Comparison of ENCODE assay signal across 20 cellular contexts in genomic region chr3:195015021-195015420, GRCh38.
DNase-seq lines count a peak whose midpoint lies in the region; ATAC-seq and TF ChIP-seq lines count a peak whose summit lies in the region.
"Had no signal": no experiment of that assay in that cellular context is flagged by ENCODE, and none has a peak within 500 bp of the region (broad histone marks: within the 10 kb centered on the region; RNA-seq: fewer than 3 reads in every experiment).

No MANE protein-coding gene starts in this region.

- no peak overlapping the region for H3K4me3 ChIP-seq in dorsolateral prefrontal cortex
- H3K4me3 ChIP-seq: gastrocnemius medialis, vagina had no signal

- H3K27me3 Mint-ChIP-seq in natural killer cell treated with Interleukin-12 subunit alpha and Interleukin-12 subunit beta and Interleukin-15 and Interleukin-18, amount 100 ng/mL, for 72 hours, result peaks cover 15 to 36% of the 10 kb centered on the region in 2 donors
- H3K27me3 Mint-ChIP-seq in natural killer cell (ENCODE audit: low read depth in 2 of 2) (peaks cover 18 to 29% of the 10 kb centered on the region in 2 donors), type B pancreatic cell (peaks cover 8% of the 10 kb centered on the region)
- peaks cover 15 to 24% of the 10 kb centered on the region in 2 donors for H3K27me3 Mint-ChIP-seq in stimulated activated naive B cell treated with anti-CD40 and anti-IgM and Interleukin-4, amounts not matched to agents 10 μg/mL and 1 μg/mL and 100 μg/mL, for 72 hours

- no peaks in the 10 kb centered on the region for H3K27me3 ChIP-seq in dorsolateral prefrontal cortex
- H3K27me3 ChIP-seq: gastrocnemius medialis, vagina had no signal

- no peak overlapping the region for H3K27ac ChIP-seq in dorsolateral prefrontal cortex
- H3K27ac ChIP-seq: gastrocnemius medialis, parathyroid adenoma, vagina had no signal

- no peak for TF ChIP-seq POLR2A in erythroblast (IDR thresholded peaks at IDR 0.05; ENCODE audit: low read length)

- no peak for DNase-seq in natural killer cell treated with Interleukin-12 subunit alpha and Interleukin-12 subunit beta and Interleukin-15 and Interleukin-18, amount 100 ng/mL, for 72 hours (ENCODE audit: low spot score)
- DNase-seq in natural killer cell, result no peak
- DNase-seq in RPMI7951 (ENCODE audit: low read depth), result peak; percentile 83
- DNase-seq in ecto neural progenitor cell (ENCODE audit: low spot score), result peak; percentile 20
- DNase-seq in type B pancreatic cell (ENCODE audit: extremely low spot score, unreplicated experiment), result peak; percentile 49
- no peak for DNase-seq in dorsolateral prefrontal cortex
- no peak for DNase-seq in erythroblast (lab: John Stamatoyannopoulos, UW)
- no peak for DNase-seq in stimulated activated naive B cell treated with anti-CD40 and anti-IgM and Interleukin-4, amounts not matched to agents 10 μg/mL and 1 μg/mL and 100 μg/mL, for 72 hours
- DNase-seq: ACHN; activated gamma-delta T cell; effector memory CD4-positive, alpha-beta T cell; gastrocnemius medialis; HFFc6; left ventricle myocardium superior; NCI-H1694; stimulated activated naive CD4-positive, alpha-beta T cell treated with Interleukin-2 at 50 U/mL for 16 hours had no signal

- no peak for TF ChIP-seq CTCF in natural killer cell (IDR thresholded peaks at IDR 0.05)
- no peak for TF ChIP-seq CTCF in type B pancreatic cell (conservative IDR thresholded peaks at IDR 0.05)
- TF ChIP-seq CTCF in dorsolateral prefrontal cortex (IDR thresholded peaks at IDR 0.05 in 54 of 56, conservative IDR thresholded peaks at IDR 0.05 in 2 of 56; ENCODE audit: low read depth in 1 of 56, partially characterized antibody in 56 of 56), result no peak

- H3K36me3 Mint-ChIP-seq in natural killer cell treated with Interleukin-12 subunit alpha and Interleukin-12 subunit beta and Interleukin-15 and Interleukin-18, amount 100 ng/mL, for 72 hours, result no peaks in the 10 kb centered on the region
- no peaks in the 10 kb centered on the region for H3K36me3 Mint-ChIP-seq in natural killer cell
- H3K36me3 Mint-ChIP-seq in type B pancreatic cell, result no peaks in the 10 kb centered on the region
- H3K36me3 Mint-ChIP-seq in stimulated activated naive B cell treated with anti-CD40 and anti-IgM and Interleukin-4, amounts not matched to agents 10 μg/mL and 1 μg/mL and 100 μg/mL, for 72 hours, result peaks cover 0 to 2% of the 10 kb centered on the region in 2 donors
- H3K36me3 Mint-ChIP-seq: brain had no signal

- H3K4me1 Mint-ChIP-seq in natural killer cell treated with Interleukin-12 subunit alpha and Interleukin-12 subunit beta and Interleukin-15 and Interleukin-18, amount 100 ng/mL, for 72 hours (ENCODE audit: low read depth in 2 of 2), result peaks cover 4 to 6% of the 10 kb centered on the region in 2 donors
- H3K4me1 Mint-ChIP-seq in natural killer cell (peaks cover 5 to 6% of the 10 kb centered on the region in 2 donors), type B pancreatic cell (ENCODE audit: unreplicated experiment) (peaks cover 5% of the 10 kb centered on the region)
- peaks cover 6 to 8% of the 10 kb centered on the region in 2 donors for H3K4me1 Mint-ChIP-seq in stimulated activated naive B cell treated with anti-CD40 and anti-IgM and Interleukin-4, amounts not matched to agents 10 μg/mL and 1 μg/mL and 100 μg/mL, for 72 hours
- H3K4me1 Mint-ChIP-seq: brain had no signal

- intact Hi-C loops in natural killer cell (cut with micrococcal nuclease), result no loop called here
- intact Hi-C loops in dorsolateral prefrontal cortex (cut with DNase I), result no loop called here

- H3K4me3 Mint-ChIP-seq in natural killer cell treated with Interleukin-12 subunit alpha and Interleukin-12 subunit beta and Interleukin-15 and Interleukin-18, amount 100 ng/mL, for 72 hours, result no peak overlapping the region
- no peak overlapping the region for H3K4me3 Mint-ChIP-seq in natural killer cell
- no peak overlapping the region for H3K4me3 Mint-ChIP-seq in type B pancreatic cell
- H3K4me3 Mint-ChIP-seq in stimulated activated naive B cell treated with anti-CD40 and anti-IgM and Interleukin-4, amounts not matched to agents 10 μg/mL and 1 μg/mL and 100 μg/mL, for 72 hours, result no peak overlapping the region
- H3K4me3 Mint-ChIP-seq: brain, HFFc6 had no signal

- no peak for ATAC-seq in natural killer cell treated with Interleukin-12 subunit alpha and Interleukin-12 subunit beta and Interleukin-15 and Interleukin-18, amount 100 ng/mL, for 72 hours
- ATAC-seq in natural killer cell, result no peak
- no peak for ATAC-seq in stimulated activated naive B cell treated with anti-CD40 and anti-IgM and Interleukin-4, amounts not matched to agents 10 μg/mL and 1 μg/mL and 100 μg/mL, for 72 hours (replicated peaks)
- ATAC-seq: gastrocnemius medialis, left ventricle myocardium superior, SK-N-SH treated with all-trans-retinoic acid at 6 μM for 48 hours had no signal

- peak overlapping the region; percentile 6 to 11 for H3K27ac Mint-ChIP-seq in natural killer cell treated with Interleukin-12 subunit alpha and Interleukin-12 subunit beta and Interleukin-15 and Interleukin-18, amount 100 ng/mL, for 72 hours
- H3K27ac Mint-ChIP-seq in natural killer cell (no peak overlapping the region), type B pancreatic cell (no peak overlapping the region)
- H3K27ac Mint-ChIP-seq in stimulated activated naive B cell treated with anti-CD40 and anti-IgM and Interleukin-4, amounts not matched to agents 10 μg/mL and 1 μg/mL and 100 μg/mL, for 72 hours, result no peak overlapping the region
- H3K27ac Mint-ChIP-seq: brain, HFFc6 had no signal

- H3K9me3 Mint-ChIP-seq in natural killer cell treated with Interleukin-12 subunit alpha and Interleukin-12 subunit beta and Interleukin-15 and Interleukin-18, amount 100 ng/mL, for 72 hours, result no peaks in the 10 kb centered on the region
- H3K9me3 Mint-ChIP-seq in natural killer cell (no peaks in the 10 kb centered on the region), type B pancreatic cell (peaks cover 10% of the 10 kb centered on the region)
- H3K9me3 Mint-ChIP-seq in stimulated activated naive B cell treated with anti-CD40 and anti-IgM and Interleukin-4, amounts not matched to agents 10 μg/mL and 1 μg/mL and 100 μg/mL, for 72 hours, result peaks cover under 1 to 2% of the 10 kb centered on the region in 2 donors
- H3K9me3 Mint-ChIP-seq: HFFc6 had no signal

Comparison
In these comparisons a context has a peak if more than half of its experiments do, and no peak if none do; other contexts are left out.
1. H3K27ac Mint-ChIP-seq: peak in natural killer cell treated with Interleukin-12 subunit alpha and Interleukin-12 subunit beta and Interleukin-15 and Interleukin-18, amount 100 ng/mL, for 72 hours (2 of 2); none in natural killer cell (0 of 2), type B pancreatic cell (single experiment) and stimulated activated naive B cell treated with anti-CD40 and anti-IgM and Interleukin-4, amounts not matched to agents 10 μg/mL and 1 μg/mL and 100 μg/mL, for 72 hours (single experiment).
2. DNase-seq: peak in RPMI7951 (single experiment), ecto neural progenitor cell (single experiment) and type B pancreatic cell (single experiment); none in natural killer cell treated with Interleukin-12 subunit alpha and Interleukin-12 subunit beta and Interleukin-15 and Interleukin-18, amount 100 ng/mL, for 72 hours (single experiment), natural killer cell (single experiment), dorsolateral prefrontal cortex (0 of 10), erythroblast (0 of 2) and stimulated activated naive B cell treated with anti-CD40 and anti-IgM and Interleukin-4, amounts not matched to agents 10 μg/mL and 1 μg/mL and 100 μg/mL, for 72 hours (single experiment).